In the genomic region with DNA sequence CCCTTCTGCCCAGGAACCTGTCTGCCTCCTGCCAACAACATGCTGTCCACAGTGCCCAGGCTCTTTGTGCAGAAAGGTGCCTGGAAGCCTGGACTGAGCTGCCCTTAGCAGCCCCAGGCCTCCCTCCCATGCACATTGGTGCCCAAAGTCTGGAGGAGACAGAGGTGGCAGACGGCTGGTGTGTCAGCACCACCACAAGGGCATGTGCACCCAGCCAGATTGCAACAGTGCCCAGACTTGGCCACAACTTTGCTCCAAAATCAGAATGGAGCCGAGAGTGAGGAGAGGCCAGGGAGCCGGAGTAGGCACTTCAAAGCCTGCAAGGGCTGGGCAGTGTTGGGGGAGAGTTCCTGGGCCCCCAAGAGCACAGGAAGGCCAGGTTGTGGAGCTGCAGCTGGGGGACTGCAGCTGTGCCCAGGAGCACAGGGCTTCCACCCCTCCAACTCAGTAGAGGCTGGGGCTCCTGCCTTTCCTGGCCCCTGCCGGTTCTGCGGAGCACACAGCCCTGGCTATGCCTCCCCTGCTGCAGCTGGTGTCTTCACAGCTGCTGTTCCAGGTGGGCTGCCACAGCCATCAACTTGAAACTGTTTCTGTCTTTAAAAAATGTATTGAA, we compare ENCODE assay signal across 23 cellular contexts.
"Had no signal": no experiment of that assay in that cellular context is flagged by ENCODE, and none has a peak within 500 bp of the region (broad histone marks: within the 10 kb centered on the region; RNA-seq: fewer than 3 reads in every experiment).

No MANE protein-coding gene starts in this region.

- H3K27me3 Mint-ChIP-seq: activated naive CD8-positive, alpha-beta T cell treated with anti-CD3 and anti-CD28 coated beads, Interleukin-2, amount 10 ng/mL, durations not matched to agents 7 days and 5 days; central memory CD8-positive, alpha-beta T cell; T-cell had no signal

- H3K4me3 Mint-ChIP-seq: activated CD8-positive, alpha-beta T cell treated with anti-CD3 and anti-CD28 coated beads, Interleukin-2, amount 10 ng/mL, durations not matched to agents 7 days and 5 days; activated naive CD8-positive, alpha-beta T cell treated with anti-CD3 and anti-CD28 coated beads, Interleukin-2, amount 10 ng/mL, durations not matched to agents 7 days and 5 days; central memory CD8-positive, alpha-beta T cell; T-cell had no signal

- H3K27me3 ChIP-seq: adrenal gland had no signal

- H3K4me1 Mint-ChIP-seq: activated naive CD8-positive, alpha-beta T cell treated with anti-CD3 and anti-CD28 coated beads, Interleukin-2, amount 10 ng/mL, durations not matched to agents 7 days and 5 days; central memory CD8-positive, alpha-beta T cell had no signal

- DNase-seq: activated CD4-positive, alpha-beta T cell treated with anti-CD3 and anti-CD28 coated beads for 48 hours; activated CD4-positive, alpha-beta T cell treated with anti-CD3 and anti-CD28 coated beads, Interleukin-2, amount 50 U/mL, for 4 hours; activated CD8-positive, alpha-beta memory T cell treated with anti-CD3 and anti-CD28 coated beads, Interleukin-2, amount 50 U/mL, for 48 hours; activated CD8-positive, alpha-beta T cell treated with anti-CD3 and anti-CD28 coated beads, Interleukin-2, amount 10 ng/mL, durations not matched to agents 7 days and 5 days; activated naive CD4-positive, alpha-beta T cell treated with anti-CD3 and anti-CD28 coated beads, Interleukin-2, amount 50 U/mL, for 16 hours; activated naive CD8-positive, alpha-beta T cell treated with anti-CD3 and anti-CD28 coated beads, Interleukin-2, amount 10 ng/mL, durations not matched to agents 7 days and 5 days; activated T-cell treated with anti-CD3 and anti-CD28 coated beads, Interleukin-2, amount 50 U/mL, for 1 hour; adrenal gland; aorta; NCI-H1092; NCI-H1417; NCI-H1694; NCI-H2029 treated with DMSO at 0.1 percent for 48 hours; NCI-H510A treated with DMSO at 0.1 percent for 48 hours; NCI-H69; PC-3; T-cell; T-helper 2 cell; T1000; WERI-Rb-1 had no signal

- H3K9me3 ChIP-seq: adrenal gland had no signal

- H3K36me3 ChIP-seq: adrenal gland, WERI-Rb-1 had no signal

- H3K4me3 ChIP-seq: adrenal gland, SK-N-MC had no signal

- H3K27ac Mint-ChIP-seq: activated CD8-positive, alpha-beta T cell treated with anti-CD3 and anti-CD28 coated beads, Interleukin-2, amount 10 ng/mL, durations not matched to agents 7 days and 5 days; activated naive CD8-positive, alpha-beta T cell treated with anti-CD3 and anti-CD28 coated beads, Interleukin-2, amount 10 ng/mL, durations not matched to agents 7 days and 5 days; T-cell had no signal

- H3K27ac ChIP-seq: adrenal gland, SK-N-MC, WERI-Rb-1 had no signal

- ATAC-seq: activated CD4-positive, CD25-positive, alpha-beta regulatory T cell treated with anti-CD3 and anti-CD28 coated beads, Interleukin-2, amount 50 U/mL, for 24 hours; activated CD8-positive, alpha-beta T cell treated with anti-CD3 and anti-CD28 coated beads, Interleukin-2, amount 10 ng/mL, durations not matched to agents 7 days and 5 days; PC-3 had no signal

- H3K4me1 ChIP-seq: adrenal gland had no signal
